In genomic region chr18:62825382-62825781, GRCh38 we compare ENCODE assay signal across 22 cellular contexts.
"Had no signal": no experiment of that assay in that cellular context is flagged by ENCODE, and none has a peak within 500 bp of the region (broad histone marks: within the 10 kb centered on the region; RNA-seq: fewer than 3 reads in every experiment).

No MANE protein-coding gene starts in this region.

- H3K4me3 ChIP-seq: K562, SJSA1, SK-N-MC had no signal

- H3K9me3 ChIP-seq: SJSA1 had no signal

- ATAC-seq: K562, Panc1, PC-3 had no signal

- DNase-seq: Kasumi-1; MM.1S; NCI-H1092 treated with DMSO at 0.1 percent for 48 hours; NCI-H1436; NCI-H1694 treated with DMSO at 0.1 percent for 48 hours; NCI-H1930; NCI-H2081; NCI-H2107; NCI-H2227 treated with DMSO at 0.1 percent for 48 hours; NCI-H510A; NCI-H526; NCI-H748 treated with DMSO at 0.1 percent for 48 hours; NK-92 treated with Interleukin-12 subunit alpha and Interleukin-12 subunit beta, amount 100 ng/mL, for 24 hours; PC-3; Right ventricle myocardium superior; RPMI8226; SIG-M5 had no signal

- H3K27ac Mint-ChIP-seq: IgD-negative memory B cell had no signal

- H3K36me3 ChIP-seq: SJSA1 had no signal

- FAIRE-seq: K562 had no signal
